In the genomic region with DNA sequence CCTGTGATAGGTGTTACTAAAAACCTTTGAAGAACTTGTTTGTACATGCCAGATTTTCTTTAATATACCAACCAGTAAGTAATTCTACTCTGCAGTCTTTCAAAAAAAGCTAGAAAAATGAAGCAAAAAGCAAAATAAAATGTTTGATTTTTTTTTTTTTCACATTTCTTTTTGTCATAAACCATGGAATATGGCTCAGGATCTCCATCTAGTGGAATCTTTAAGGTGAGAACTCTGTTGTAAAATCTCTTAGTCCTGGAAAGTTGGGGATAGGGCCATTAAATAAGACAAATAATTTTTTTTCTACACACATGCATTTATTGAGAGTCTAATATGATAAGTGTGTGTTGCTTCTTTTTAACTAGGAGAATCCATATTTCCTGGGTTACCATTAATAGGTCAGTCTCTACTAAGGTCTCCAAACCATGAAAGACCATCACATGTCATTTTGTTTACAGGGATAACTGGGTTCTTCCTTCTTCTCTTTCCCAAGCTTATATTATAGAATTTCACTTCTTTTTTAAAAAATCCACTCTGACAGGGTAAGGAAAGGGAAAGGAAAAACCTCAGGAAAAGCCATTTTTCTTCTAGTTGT, we compare ENCODE assay signal across 7 cellular contexts.
DNase-seq lines count a peak whose midpoint lies in the region; FAIRE-seq and TF ChIP-seq lines count a peak whose summit lies in the region.

No MANE protein-coding gene starts in this region.

- peaks cover 1% of the 10 kb centered on the region for H3K36me3 Mint-ChIP-seq in mesothelial cell of epicardium

- H3K4me3 Mint-ChIP-seq in mesothelial cell of epicardium: no peak overlapping the region

- TF ChIP-seq CTCF in LNCAP (IDR thresholded peaks at IDR 0.05): peak; percentile 43; the same call in 1 of the 2 replicates
- peak; percentile 37 for TF ChIP-seq CTCF in bronchial epithelial cell (IDR thresholded peaks at IDR 0.05; ENCODE audit: insufficient read depth, low read length, severe bottlenecking)
- TF ChIP-seq CTCF in GM20000 (IDR thresholded peaks at IDR 0.05; ENCODE audit: extremely low read depth, missing control alignments): no peak
- no peak for TF ChIP-seq CTCF in mesothelial cell of epicardium (IDR thresholded peaks at IDR 0.05; ENCODE audit: unreplicated experiment)

- peaks cover 7% of the 10 kb centered on the region for H3K4me1 Mint-ChIP-seq in mesothelial cell of epicardium

- peaks cover 4% of the 10 kb centered on the region for H3K9me3 Mint-ChIP-seq in mesothelial cell of epicardium

- H3K36me3 ChIP-seq in bronchial epithelial cell (ENCODE audit: control insufficient read depth, insufficient read depth, low read length): no peaks in the 10 kb centered on the region

- H3K27ac Mint-ChIP-seq in mesothelial cell of epicardium: no peak overlapping the region

- H3K4me3 ChIP-seq in bronchial epithelial cell (ENCODE audit: low read depth, low read length): no peak overlapping the region

- DNase-seq in DMS114 treated with DMSO at 0.1 percent for 48 hours (lab: John Stamatoyannopoulos, UW; ENCODE audit: unreplicated experiment): peak; percentile 11
- DNase-seq in bronchial epithelial cell (ENCODE audit: low read depth): peak; percentile 36
- DNase-seq in middle frontal gyrus (ENCODE audit: extremely low spot score, low spot score): peak; percentile 14
- no peak for DNase-seq in activated CD4-positive, alpha-beta T cell treated with anti-CD3 and anti-CD28 coated beads for 4 hours
- DNase-seq in GM20000 (ENCODE audit: low spot score): no peak
- no peak for DNase-seq in mesothelial cell of epicardium (ENCODE audit: low spot score in 2 of 2, unreplicated experiment in 2 of 2)

- H3K27me3 Mint-ChIP-seq in mesothelial cell of epicardium (ENCODE audit: low read depth): peaks cover 3% of the 10 kb centered on the region

- FAIRE-seq in bronchial epithelial cell (lab: Jason Lieb, UNC): no peak

- no peaks in the 10 kb centered on the region for H3K27me3 ChIP-seq in bronchial epithelial cell (ENCODE audit: control insufficient read depth, insufficient read depth, low read length)

Comparison
In these comparisons a context has a peak if more than half of its experiments do, and no peak if none do; other contexts are left out.
1. DNase-seq: peak in DMS114 treated with DMSO at 0.1 percent for 48 hours (single experiment), bronchial epithelial cell (single experiment) and middle frontal gyrus (single experiment); none in activated CD4-positive, alpha-beta T cell treated with anti-CD3 and anti-CD28 coated beads for 4 hours (0 of 2), GM20000 (single experiment) and mesothelial cell of epicardium (0 of 2).
2. CTCF ChIP-seq: peak in LNCAP (single experiment) and bronchial epithelial cell (single experiment); none in GM20000 (single experiment) and mesothelial cell of epicardium (single experiment).